ENCODE assay signal across 1 cellular context in genomic region chr17:17896746-17897145, GRCh38.
TF ChIP-seq lines count a peak whose summit lies in the region.

No MANE protein-coding gene starts in this region.

TF ChIP-seq in GM12878, 131 proteins besides CTCF, POLR2A, EP300 and RAD21 (continued from another document):
- TF ChIP-seq PML (IDR thresholded peaks at IDR 0.05; ENCODE audit: low read length) (no peak), ZBTB11 (CRISPR knock-in tag; IDR thresholded peaks at IDR 0.05) (no peak), BCL11A (IDR thresholded peaks at IDR 0.05; ENCODE audit: low read depth, low read length) (no peak), SIN3A (IDR thresholded peaks at IDR 0.05; ENCODE audit: low read depth, low read length) (no peak), PRDM15 (CRISPR knock-in tag; IDR thresholded peaks at IDR 0.05) (no peak), GABPA (IDR thresholded peaks at IDR 0.05; ENCODE audit: low read depth) (no peak), TCF7 (IDR thresholded peaks at IDR 0.05; ENCODE audit: borderline replicate concordance) (no peak), PAX5 (IDR thresholded peaks at IDR 0.05; ENCODE audit: borderline replicate concordance, low read depth, low read length) (no peak), JUNB (IDR thresholded peaks at IDR 0.05) (no peak)
TF ChIP-seq in GM12878: peak in this region for 0.
